ENCODE assay signal across 18 cellular contexts in genomic region chr17:59167571-59168001, GRCh38. TPM values are rescaled to one million over a fixed set of nuclear protein-coding genes. Genes with fewer than 3 reads are reported as not detected.
DNase-seq lines count a peak whose midpoint lies in the region; ATAC-seq, FAIRE-seq and TF ChIP-seq lines count a peak whose summit lies in the region.
"Had no signal": no experiment of that assay in that cellular context is flagged by ENCODE, and none has a peak within 500 bp of the region (broad histone marks: within the 10 kb centered on the region; RNA-seq: fewer than 3 reads in every experiment).

No MANE protein-coding gene starts in this region.

- H3K9ac ChIP-seq in HepG2 (ENCODE audit: insufficient read depth, low read depth, low read length): no peak overlapping the region

- no peak overlapping the region for H3K27ac ChIP-seq in breast epithelium
- no peak overlapping the region for H3K27ac ChIP-seq in HepG2 (ENCODE audit: extremely low read length, insufficient read depth, low read length)
- H3K27ac ChIP-seq in prostate gland: no peak overlapping the region
- H3K27ac ChIP-seq: psoas muscle had no signal

- WGBS in HepG2 (ENCODE audit: low lambda C conversion rate): 93% methylated on average over 2 of the region's 2 CpGs
- 91% methylated on average over 2 of the region's 2 CpGs for WGBS in prostate gland

- TF ChIP-seq POLR2A in breast epithelium (IDR thresholded peaks at IDR 0.05): no peak
- no peak for TF ChIP-seq POLR2A in HepG2 (IDR thresholded peaks at IDR 0.05; ENCODE audit: insufficient read depth in 1 of 2, low read depth in 2 of 2, low read length in 2 of 2)
- TF ChIP-seq POLR2A in prostate gland (IDR thresholded peaks at IDR 0.05): no peak

- intact Hi-C loops in MCF 10A (cut with micrococcal nuclease): no loop called here
- intact Hi-C loops in breast epithelium (cut with DNase I; ENCODE audit: low total_unique reads): no loop called here
- intact Hi-C loops in activated T-helper 1 cell treated with anti-CD3 and anti-CD28 coated beads, Interleukin-12 subunit alpha, Interleukin-12 subunit beta, Interleukin-2, Interleukin-4 antibody, amounts not matched to agents 30 ng/mL and 10 ng/mL and 1 ng/mL, durations not matched to agents 14 hours and 24 hours and 36 hours (cut with micrococcal nuclease): no loop called here
- intact Hi-C loops in HepG2 (cut with micrococcal nuclease; ENCODE audit: unreplicated experiment): no loop called here
- intact Hi-C loops in prostate gland (cut with DNase I): no loop called here

- TF ChIP-seq EP300 in HepG2 (IDR thresholded peaks at IDR 0.05; ENCODE audit: low read depth in 2 of 2, low read length in 2 of 2) (no peak), HepG2 (CRISPR knock-in tag; IDR thresholded peaks at IDR 0.05; ENCODE audit: borderline replicate concordance) (no peak)

- H3K4me3 ChIP-seq in breast epithelium (no peak overlapping the region), fibroblast of mammary gland (ENCODE audit: control insufficient read depth, low read depth, low read length) (no peak overlapping the region), HepG2 (replicated peaks in 1 of 3; ENCODE audit: insufficient read depth in 1 of 3, low read depth in 2 of 3, low read length in 3 of 3) (no peak overlapping the region), prostate gland (no peak overlapping the region)
- H3K4me3 ChIP-seq: psoas muscle had no signal

- H3K4me1 Mint-ChIP-seq in MCF 10A (ENCODE audit: insufficient read depth, unreplicated experiment): peaks cover 5% of the 10 kb centered on the region
- H3K4me1 Mint-ChIP-seq in activated T-helper 1 cell treated with anti-CD3 and anti-CD28 coated beads, Interleukin-12 subunit alpha, Interleukin-12 subunit beta, Interleukin-2, Interleukin-4 antibody, amounts not matched to agents 30 ng/mL and 10 ng/mL and 1 ng/mL, durations not matched to agents 14 hours and 24 hours and 36 hours (ENCODE audit: low read depth): peaks cover 18% of the 10 kb centered on the region

- no peak for TF ChIP-seq RAD21 in HepG2 (CRISPR knock-in tag; IDR thresholded peaks at IDR 0.05)

- H3K27me3 Mint-ChIP-seq in MCF 10A (ENCODE audit: insufficient read depth, unreplicated experiment): no peaks in the 10 kb centered on the region
- H3K27me3 Mint-ChIP-seq in activated T-helper 1 cell treated with anti-CD3 and anti-CD28 coated beads, Interleukin-12 subunit alpha, Interleukin-12 subunit beta, Interleukin-2, Interleukin-4 antibody, amounts not matched to agents 30 ng/mL and 10 ng/mL and 1 ng/mL, durations not matched to agents 14 hours and 24 hours and 36 hours (ENCODE audit: insufficient read depth): no peaks in the 10 kb centered on the region

- H2AFZ ChIP-seq in HepG2 (ENCODE audit: low read length): no peak overlapping the region

- TF ChIP-seq CTCF in MCF 10A (IDR thresholded peaks at IDR 0.05; ENCODE audit: unreplicated experiment): no peak
- TF ChIP-seq CTCF in breast epithelium (IDR thresholded peaks at IDR 0.05): no peak
- no peak for TF ChIP-seq CTCF in fibroblast of mammary gland (conservative IDR thresholded peaks at IDR 0.05; ENCODE audit: control insufficient read depth, insufficient read depth, low read depth, low read length)
- TF ChIP-seq CTCF in HepG2 (CRISPR knock-in tag; IDR thresholded peaks at IDR 0.05): no peak
- TF ChIP-seq CTCF in prostate gland (IDR thresholded peaks at IDR 0.05): no peak

- in situ Hi-C loops in HepG2 (cut with HindIII; ENCODE audit: extremely low pct_ligation_motif_present, low pct_unique_long_range_greater_than_20kb): no loop called here

- H3K9me3 ChIP-seq in breast epithelium: no peaks in the 10 kb centered on the region
- no peaks in the 10 kb centered on the region for H3K9me3 ChIP-seq in HepG2 (ENCODE audit: low read length)
- no peaks in the 10 kb centered on the region for H3K9me3 ChIP-seq in prostate gland
- H3K9me3 ChIP-seq: psoas muscle had no signal

- no peaks in the 10 kb centered on the region for H3K27me3 ChIP-seq in breast epithelium
- H3K27me3 ChIP-seq in HepG2 (ENCODE audit: control insufficient read depth in 1 of 2, insufficient read depth in 2 of 2, low read length in 2 of 2): no peaks in the 10 kb centered on the region
- no peaks in the 10 kb centered on the region for H3K27me3 ChIP-seq in prostate gland (replicated peaks; ENCODE audit: insufficient read depth)

- H3K9me3 Mint-ChIP-seq in MCF 10A (ENCODE audit: unreplicated experiment): no peaks in the 10 kb centered on the region
- no peaks in the 10 kb centered on the region for H3K9me3 Mint-ChIP-seq in activated T-helper 1 cell treated with anti-CD3 and anti-CD28 coated beads, Interleukin-12 subunit alpha, Interleukin-12 subunit beta, Interleukin-2, Interleukin-4 antibody, amounts not matched to agents 30 ng/mL and 10 ng/mL and 1 ng/mL, durations not matched to agents 14 hours and 24 hours and 36 hours

- H3K4me2 ChIP-seq in HepG2 (ENCODE audit: low read depth, low read length): no peak overlapping the region

- POLR2A ChIA-PET in MCF 10A (lab: Yijun Ruan, JAX) (no interaction called here), HepG2 (lab: Yijun Ruan, JAX) (no interaction called here)

- FAIRE-seq in HepG2 (lab: Jason Lieb, UNC): no peak
- FAIRE-seq: D721Med, H1 had no signal

- no peak for DNase-seq in MCF 10A (ENCODE audit: unreplicated experiment)
- no peak for DNase-seq in breast epithelium (ENCODE audit: low spot score in 2 of 2)
- no peak for DNase-seq in activated T-helper 1 cell treated with anti-CD3 and anti-CD28 coated beads, Interleukin-12 subunit alpha, Interleukin-12 subunit beta, Interleukin-2, Interleukin-4 antibody, amounts not matched to agents 30 ng/mL and 10 ng/mL and 1 ng/mL, durations not matched to agents 14 hours and 24 hours and 36 hours (ENCODE audit: low spot score)
- peak; percentile 30 for DNase-seq in fibroblast of mammary gland (ENCODE audit: low read depth)
- no peak for DNase-seq in NCI-H2081 treated with DMSO at 0.1 percent for 48 hours (lab: John Stamatoyannopoulos, UW)
- DNase-seq in HepG2 (ENCODE audit: low spot score): no peak
- no peak for DNase-seq in NCI-H1105 (lab: John Stamatoyannopoulos, UW)
- no peak for DNase-seq in prostate gland (ENCODE audit: low spot score)
- DNase-seq: activated CD8-positive, alpha-beta T cell treated with anti-CD3 and anti-CD28 coated beads, Interleukin-2, amount 10 ng/mL, durations not matched to agents 7 days and 5 days; activated gamma-delta T cell treated with Interleukin-2 at 50 U/mL for 16 hours; effector memory CD4-positive, alpha-beta T cell; head of caudate nucleus; left colon; NCI-H1105 treated with DMSO at 0.1 percent for 48 hours; NCI-H510A treated with DMSO at 0.1 percent for 48 hours; psoas muscle had no signal

- H3K4me3 Mint-ChIP-seq in MCF 10A (ENCODE audit: unreplicated experiment): no peak overlapping the region
- no peak overlapping the region for H3K4me3 Mint-ChIP-seq in activated T-helper 1 cell treated with anti-CD3 and anti-CD28 coated beads, Interleukin-12 subunit alpha, Interleukin-12 subunit beta, Interleukin-2, Interleukin-4 antibody, amounts not matched to agents 30 ng/mL and 10 ng/mL and 1 ng/mL, durations not matched to agents 14 hours and 24 hours and 36 hours
- H3K4me3 Mint-ChIP-seq: activated CD8-positive, alpha-beta T cell treated with anti-CD3 and anti-CD28 coated beads, Interleukin-2, amount 10 ng/mL, durations not matched to agents 7 days and 5 days had no signal

- no peaks in the 10 kb centered on the region for H4K20me1 ChIP-seq in HepG2 (ENCODE audit: insufficient read depth, low read length)

- H3K27ac Mint-ChIP-seq in MCF 10A (ENCODE audit: low read depth, unreplicated experiment): peak overlapping the region; percentile 49
- H3K27ac Mint-ChIP-seq in activated T-helper 1 cell treated with anti-CD3 and anti-CD28 coated beads, Interleukin-12 subunit alpha, Interleukin-12 subunit beta, Interleukin-2, Interleukin-4 antibody, amounts not matched to agents 30 ng/mL and 10 ng/mL and 1 ng/mL, durations not matched to agents 14 hours and 24 hours and 36 hours: peak overlapping the region; percentile 52
- H3K27ac Mint-ChIP-seq: activated CD8-positive, alpha-beta T cell treated with anti-CD3 and anti-CD28 coated beads, Interleukin-2, amount 10 ng/mL, durations not matched to agents 7 days and 5 days had no signal

- CTCF ChIA-PET in MCF 10A (lab: Yijun Ruan, JAX) (no interaction called here), HepG2 (lab: Yijun Ruan, JAX; ENCODE audit: low intra/inter-chr PET ratio, low total read pairs) (no interaction called here)

- no TSS peak for BruUV-seq in MCF 10A (replicated peaks; lab: Mats Ljungman, UMichigan)
- BruUV-seq in HepG2 (replicated peaks; lab: Mats Ljungman, UMichigan): no TSS peak

- H3K36me3 ChIP-seq in breast epithelium (no peaks in the 10 kb centered on the region), HepG2 (replicated peaks in 1 of 2; ENCODE audit: control insufficient read depth in 1 of 2, insufficient read depth in 2 of 2, low read length in 2 of 2) (peaks cover 7 to 21% of the 10 kb centered on the region in 2 experiments), prostate gland (no peaks in the 10 kb centered on the region)

- ATAC-seq in HepG2: no peak
- ATAC-seq: activated CD8-positive, alpha-beta T cell treated with anti-CD3 and anti-CD28 coated beads, Interleukin-2, amount 10 ng/mL, durations not matched to agents 7 days and 5 days; left colon; psoas muscle had no signal

- H3K36me3 Mint-ChIP-seq in MCF 10A (ENCODE audit: insufficient read depth, unreplicated experiment): peaks cover 7% of the 10 kb centered on the region
- peaks cover 5% of the 10 kb centered on the region for H3K36me3 Mint-ChIP-seq in activated T-helper 1 cell treated with anti-CD3 and anti-CD28 coated beads, Interleukin-12 subunit alpha, Interleukin-12 subunit beta, Interleukin-2, Interleukin-4 antibody, amounts not matched to agents 30 ng/mL and 10 ng/mL and 1 ng/mL, durations not matched to agents 14 hours and 24 hours and 36 hours (ENCODE audit: low read depth)

- H3K4me1 ChIP-seq in breast epithelium: no peaks in the 10 kb centered on the region
- peaks cover 5% of the 10 kb centered on the region; the same call in 1 of the 2 replicates for H3K4me1 ChIP-seq in HepG2 (ENCODE audit: insufficient read depth, low read length)
- H3K4me1 ChIP-seq in prostate gland (replicated peaks): no peaks in the 10 kb centered on the region
- H3K4me1 ChIP-seq: psoas muscle had no signal

- peaks cover 37% of the 10 kb centered on the region for H3K79me2 ChIP-seq in HepG2 (ENCODE audit: insufficient read depth, low read length)

RNA-seq across cellular contexts. Expression of gene PRR11, which starts 12.0 kb away (rescaled TPM):
- total RNA-seq in MCF 10A (2022) (35.7 and 48.5 TPM in 2 replicates), breast epithelium (10 to 100 TPM in 1 of 3 donors, 1 to 10 TPM in 1, under 1 TPM in 1; 0.33 to 25.1 (median 1.2) TPM), HepG2 (2016; rRNA removed; fragmentation: Illumina TruSeq; extraction: Trizol) (39.2 and 50.4 TPM in 2 replicates), prostate gland (1 to 10 TPM; 2.5 to 3.2 TPM)
- 29.4 and 32.7 TPM in 2 replicates for total RNA-seq in activated T-helper 1 cell treated with anti-CD3 and anti-CD28 coated beads, Interleukin-12 subunit alpha, Interleukin-12 subunit beta, Interleukin-2, Interleukin-4 antibody, amounts not matched to agents 30 ng/mL and 10 ng/mL and 1 ng/mL, durations not matched to agents 14 hours and 24 hours and 36 hours
- total RNA-seq in HepG2 (2016; cell fraction: cytosol; rRNA removed; fragmentation: Illumina TruSeq; extraction: Trizol; ENCODE audit: low read depth): 8.1 and 9.8 TPM in 2 replicates
- 36.7 and 48.3 TPM in 2 replicates for total RNA-seq in HepG2 (2016; cell fraction: insoluble cytoplasmic fraction; rRNA removed; fragmentation: Illumina TruSeq; extraction: Trizol)
- total RNA-seq in HepG2 (2016; cell fraction: membrane; rRNA removed; fragmentation: Illumina TruSeq; extraction: Trizol): 37.2 and 37.8 TPM in 2 replicates
- total RNA-seq in HepG2 (2016; cell fraction: nucleus; rRNA removed; fragmentation: Illumina TruSeq; extraction: Trizol): 20.5 and 25.8 TPM in 2 replicates
- polyA plus RNA-seq in HepG2 (2011; rRNA removed): 21.8 and 35.7 TPM in 2 replicates
- polyA plus RNA-seq in HepG2 (2011; cell fraction: cytosol; rRNA removed): 24.4 and 31.4 TPM in 2 replicates
- polyA plus RNA-seq in HepG2 (2011; cell fraction: nucleus; rRNA removed): 3.7 and 3.9 TPM in 2 replicates
- 11.8 and 35.0 TPM in 2 replicates for polyA plus RNA-seq in HepG2 (2012)
- polyA plus RNA-seq in HepG2 (2016; cell fraction: cytosol; fragmentation: Illumina TruSeq; extraction: Trizol; ENCODE audit: low read depth): 7.7 and 9.4 TPM in 2 replicates
- polyA plus RNA-seq in HepG2 (2016; cell fraction: insoluble cytoplasmic fraction; fragmentation: Illumina TruSeq; extraction: Trizol; ENCODE audit: low read depth): 61.7 and 63.3 TPM in 2 replicates
- 26.8 and 32.7 TPM in 2 replicates for polyA plus RNA-seq in HepG2 (2016; cell fraction: membrane; fragmentation: Illumina TruSeq; extraction: Trizol; ENCODE audit: low read depth)
- 27.9 and 29.0 TPM in 2 replicates for polyA plus RNA-seq in HepG2 (2016; cell fraction: nucleus; fragmentation: Illumina TruSeq; extraction: Trizol; ENCODE audit: insufficient read depth, low read depth)
- 34.0 and 79.7 TPM in 2 replicates for polyA minus RNA-seq in HepG2 (2011; rRNA and poly(A)+ RNA removed; ENCODE audit: low replicate concordance)
- polyA minus RNA-seq in HepG2 (2011; cell fraction: cytosol; rRNA and poly(A)+ RNA removed): 27.9 and 32.0 TPM in 2 replicates
- 12.3 and 23.4 TPM in 2 replicates for polyA minus RNA-seq in HepG2 (2011; cell fraction: nucleus; rRNA and poly(A)+ RNA removed)

RNA-seq across cellular contexts. Expression of gene SKA2, which starts 12.6 kb away (rescaled TPM):
- total RNA-seq in MCF 10A (2022) (54.6 and 57.5 TPM in 2 replicates), breast epithelium (10 to 100 TPM; 11.8 to 19.5 (median 12.7) TPM), HepG2 (2016; rRNA removed; fragmentation: Illumina TruSeq; extraction: Trizol) (91.8 and 148 TPM in 2 replicates), prostate gland (10 to 100 TPM; 24.5 to 55.0 TPM)
- total RNA-seq in activated T-helper 1 cell treated with anti-CD3 and anti-CD28 coated beads, Interleukin-12 subunit alpha, Interleukin-12 subunit beta, Interleukin-2, Interleukin-4 antibody, amounts not matched to agents 30 ng/mL and 10 ng/mL and 1 ng/mL, durations not matched to agents 14 hours and 24 hours and 36 hours: 52.1 and 63.6 TPM in 2 replicates
- total RNA-seq in HepG2 (2016; cell fraction: cytosol; rRNA removed; fragmentation: Illumina TruSeq; extraction: Trizol; ENCODE audit: low read depth): 47.5 and 49.5 TPM in 2 replicates
- 89.8 and 139 TPM in 2 replicates for total RNA-seq in HepG2 (2016; cell fraction: insoluble cytoplasmic fraction; rRNA removed; fragmentation: Illumina TruSeq; extraction: Trizol)
- 81.2 and 89.4 TPM in 2 replicates for total RNA-seq in HepG2 (2016; cell fraction: membrane; rRNA removed; fragmentation: Illumina TruSeq; extraction: Trizol)
- total RNA-seq in HepG2 (2016; cell fraction: nucleus; rRNA removed; fragmentation: Illumina TruSeq; extraction: Trizol): 28.6 and 29.7 TPM in 2 replicates
- 13.4 and 18.6 TPM in 2 replicates for polyA plus RNA-seq in HepG2 (2011; rRNA removed)
- 15.1 and 24.3 TPM in 2 replicates for polyA plus RNA-seq in HepG2 (2011; cell fraction: cytosol; rRNA removed)
- polyA plus RNA-seq in HepG2 (2011; cell fraction: nucleus; rRNA removed): 2.0 and 33.2 TPM in 2 replicates
- 55.5 and 76.1 TPM in 2 replicates for polyA plus RNA-seq in HepG2 (2012)
- polyA plus RNA-seq in HepG2 (2016; cell fraction: cytosol; fragmentation: Illumina TruSeq; extraction: Trizol; ENCODE audit: low read depth): 72.1 and 80.1 TPM in 2 replicates
- 160 and 181 TPM in 2 replicates for polyA plus RNA-seq in HepG2 (2016; cell fraction: insoluble cytoplasmic fraction; fragmentation: Illumina TruSeq; extraction: Trizol; ENCODE audit: low read depth)
- polyA plus RNA-seq in HepG2 (2016; cell fraction: membrane; fragmentation: Illumina TruSeq; extraction: Trizol; ENCODE audit: low read depth): 88.8 and 95.8 TPM in 2 replicates
- polyA plus RNA-seq in HepG2 (2016; cell fraction: nucleus; fragmentation: Illumina TruSeq; extraction: Trizol; ENCODE audit: insufficient read depth, low read depth): 57.5 and 58.6 TPM in 2 replicates
- polyA minus RNA-seq in HepG2 (2011; rRNA and poly(A)+ RNA removed; ENCODE audit: low replicate concordance): 9.6 and 20.6 TPM in 2 replicates
- polyA minus RNA-seq in HepG2 (2011; cell fraction: cytosol; rRNA and poly(A)+ RNA removed): 12.0 and 15.6 TPM in 2 replicates
- polyA minus RNA-seq in HepG2 (2011; cell fraction: nucleus; rRNA and poly(A)+ RNA removed): 21.4 and 37.5 TPM in 2 replicates

RNA-seq across cellular contexts. Expression of gene SMG8, which starts 42.2 kb away (rescaled TPM):
- total RNA-seq in MCF 10A (2022) (12.0 and 15.1 TPM in 2 replicates), breast epithelium (10 to 100 TPM; 10.2 to 15.5 (median 12.2) TPM), HepG2 (2016; rRNA removed; fragmentation: Illumina TruSeq; extraction: Trizol) (28.9 and 31.9 TPM in 2 replicates), prostate gland (10 to 100 TPM; 14.0 to 15.8 TPM)
- total RNA-seq in activated T-helper 1 cell treated with anti-CD3 and anti-CD28 coated beads, Interleukin-12 subunit alpha, Interleukin-12 subunit beta, Interleukin-2, Interleukin-4 antibody, amounts not matched to agents 30 ng/mL and 10 ng/mL and 1 ng/mL, durations not matched to agents 14 hours and 24 hours and 36 hours: 25.1 and 26.1 TPM in 2 replicates
- total RNA-seq in HepG2 (2016; cell fraction: cytosol; rRNA removed; fragmentation: Illumina TruSeq; extraction: Trizol; ENCODE audit: low read depth): 1.8 and 2.7 TPM in 2 replicates
- total RNA-seq in HepG2 (2016; cell fraction: insoluble cytoplasmic fraction; rRNA removed; fragmentation: Illumina TruSeq; extraction: Trizol): 30.2 and 30.8 TPM in 2 replicates
- 6.8 and 8.0 TPM in 2 replicates for total RNA-seq in HepG2 (2016; cell fraction: membrane; rRNA removed; fragmentation: Illumina TruSeq; extraction: Trizol)
- 25.1 and 31.4 TPM in 2 replicates for total RNA-seq in HepG2 (2016; cell fraction: nucleus; rRNA removed; fragmentation: Illumina TruSeq; extraction: Trizol)
- 16.2 and 18.4 TPM in 2 replicates for polyA plus RNA-seq in HepG2 (2011; rRNA removed)
- polyA plus RNA-seq in HepG2 (2011; cell fraction: cytosol; rRNA removed): 11.0 and 15.5 TPM in 2 replicates
- polyA plus RNA-seq in HepG2 (2011; cell fraction: nucleus; rRNA removed): 7.4 and 9.4 TPM in 2 replicates
- 12.1 and 13.2 TPM in 2 replicates for polyA plus RNA-seq in HepG2 (2012)
- polyA plus RNA-seq in HepG2 (2016; cell fraction: cytosol; fragmentation: Illumina TruSeq; extraction: Trizol; ENCODE audit: low read depth): 0.93 and 1.0 TPM in 2 replicates
- 17.3 and 18.7 TPM in 2 replicates for polyA plus RNA-seq in HepG2 (2016; cell fraction: insoluble cytoplasmic fraction; fragmentation: Illumina TruSeq; extraction: Trizol; ENCODE audit: low read depth)
- polyA plus RNA-seq in HepG2 (2016; cell fraction: membrane; fragmentation: Illumina TruSeq; extraction: Trizol; ENCODE audit: low read depth): 1.6 and 1.7 TPM in 2 replicates
- polyA plus RNA-seq in HepG2 (2016; cell fraction: nucleus; fragmentation: Illumina TruSeq; extraction: Trizol; ENCODE audit: insufficient read depth, low read depth): 20.7 and 22.6 TPM in 2 replicates
- 26.3 and 29.4 TPM in 2 replicates for polyA minus RNA-seq in HepG2 (2011; rRNA and poly(A)+ RNA removed; ENCODE audit: low replicate concordance)
- 14.2 and 18.4 TPM in 2 replicates for polyA minus RNA-seq in HepG2 (2011; cell fraction: cytosol; rRNA and poly(A)+ RNA removed)
- polyA minus RNA-seq in HepG2 (2011; cell fraction: nucleus; rRNA and poly(A)+ RNA removed): 19.1 and 29.5 TPM in 2 replicates

RNA-seq across cellular contexts. Expression of gene GDPD1, which starts 52.7 kb away (rescaled TPM):
- total RNA-seq in MCF 10A (2022): 2.2 and 2.9 TPM in 2 replicates
- total RNA-seq in breast epithelium: 1 to 10 TPM in 2 of 3 donors, under 1 TPM in 1; 0.96 to 5.9 (median 4.8) TPM
- 2.7 and 3.2 TPM in 2 replicates for total RNA-seq in activated T-helper 1 cell treated with anti-CD3 and anti-CD28 coated beads, Interleukin-12 subunit alpha, Interleukin-12 subunit beta, Interleukin-2, Interleukin-4 antibody, amounts not matched to agents 30 ng/mL and 10 ng/mL and 1 ng/mL, durations not matched to agents 14 hours and 24 hours and 36 hours
- 3.8 and 7.7 TPM in 2 replicates for total RNA-seq in HepG2 (2016; rRNA removed; fragmentation: Illumina TruSeq; extraction: Trizol)
- total RNA-seq in HepG2 (2016; cell fraction: cytosol; rRNA removed; fragmentation: Illumina TruSeq; extraction: Trizol; ENCODE audit: low read depth): 2.0 and 2.1 TPM in 2 replicates
- 3.1 and 6.6 TPM in 2 replicates for total RNA-seq in HepG2 (2016; cell fraction: insoluble cytoplasmic fraction; rRNA removed; fragmentation: Illumina TruSeq; extraction: Trizol)
- 3.0 and 3.1 TPM in 2 replicates for total RNA-seq in HepG2 (2016; cell fraction: membrane; rRNA removed; fragmentation: Illumina TruSeq; extraction: Trizol)
- 8.1 and 13.9 TPM in 2 replicates for total RNA-seq in HepG2 (2016; cell fraction: nucleus; rRNA removed; fragmentation: Illumina TruSeq; extraction: Trizol)
- polyA plus RNA-seq in HepG2 (2011; rRNA removed): 6.0 and 6.1 TPM in 2 replicates
- 2.7 and 4.7 TPM in 2 replicates for polyA plus RNA-seq in HepG2 (2011; cell fraction: cytosol; rRNA removed)
- 2.1 and 2.7 TPM in 2 replicates for polyA plus RNA-seq in HepG2 (2011; cell fraction: nucleus; rRNA removed)
- polyA plus RNA-seq in HepG2 (2012): 7.6 and 8.2 TPM in 2 replicates
- polyA plus RNA-seq in HepG2 (2016; cell fraction: cytosol; fragmentation: Illumina TruSeq; extraction: Trizol; ENCODE audit: low read depth): 0.40 and 0.58 TPM in 2 replicates
- 3.5 and 3.8 TPM in 2 replicates for polyA plus RNA-seq in HepG2 (2016; cell fraction: insoluble cytoplasmic fraction; fragmentation: Illumina TruSeq; extraction: Trizol; ENCODE audit: low read depth)
- polyA plus RNA-seq in HepG2 (2016; cell fraction: membrane; fragmentation: Illumina TruSeq; extraction: Trizol; ENCODE audit: low read depth): 1.1 and 1.2 TPM in 2 replicates
- 10.5 and 11.4 TPM in 2 replicates for polyA plus RNA-seq in HepG2 (2016; cell fraction: nucleus; fragmentation: Illumina TruSeq; extraction: Trizol; ENCODE audit: insufficient read depth, low read depth)
- 3.8 and 4.2 TPM in 2 replicates for polyA minus RNA-seq in HepG2 (2011; rRNA and poly(A)+ RNA removed; ENCODE audit: low replicate concordance)
- polyA minus RNA-seq in HepG2 (2011; cell fraction: cytosol; rRNA and poly(A)+ RNA removed): 6.9 and 7.7 TPM in 2 replicates
- 10.9 and 11.2 TPM in 2 replicates for polyA minus RNA-seq in HepG2 (2011; cell fraction: nucleus; rRNA and poly(A)+ RNA removed)
- 1 to 10 TPM; 3.8 to 5.6 TPM for total RNA-seq in prostate gland
